ENCODE assay signal across 14 cellular contexts in the genomic region with DNA sequence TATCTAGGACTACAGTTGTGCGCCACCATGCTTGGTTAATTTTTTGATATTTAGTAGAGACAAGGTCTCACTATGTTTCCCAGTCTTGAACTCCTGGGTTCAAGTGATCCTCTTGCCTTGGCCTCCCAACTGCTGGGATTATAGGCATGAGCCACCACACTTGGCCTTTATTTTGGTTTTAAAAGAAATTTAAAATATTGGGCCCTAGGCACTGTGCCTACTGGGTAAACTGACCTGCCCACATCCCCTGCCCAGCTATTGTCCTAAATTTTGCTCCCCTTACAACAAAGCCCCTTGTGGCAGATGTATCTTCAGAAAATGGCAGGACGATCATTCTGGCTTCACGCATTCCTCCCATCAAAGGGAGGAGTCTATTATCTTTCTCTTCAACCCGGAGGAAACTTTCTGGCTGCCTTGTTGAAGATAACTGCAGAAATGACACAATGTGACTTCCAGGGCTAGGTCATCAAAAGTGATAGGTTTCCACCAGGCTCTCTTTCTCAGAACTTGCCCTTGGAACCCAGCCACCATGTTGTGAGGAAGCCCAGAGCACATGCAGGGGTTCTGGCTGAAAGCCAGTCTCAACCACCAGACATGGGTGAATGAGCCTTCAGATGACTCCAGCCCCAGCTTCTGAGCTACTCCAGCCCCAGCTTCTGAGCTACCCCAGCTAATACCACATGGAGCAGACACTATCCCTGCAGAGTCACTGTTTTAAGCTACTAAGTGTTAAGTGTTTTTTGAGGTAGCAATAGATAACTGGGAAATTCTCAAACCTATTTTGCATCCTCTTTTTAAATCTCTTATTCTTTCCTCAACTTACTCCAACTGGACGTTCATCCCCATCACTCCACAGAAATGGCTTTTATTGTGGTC. TPM values are rescaled to one million over a fixed set of nuclear protein-coding genes. Genes with fewer than 3 reads are reported as not detected.
DNase-seq lines count a peak whose midpoint lies in the region; ATAC-seq and TF ChIP-seq lines count a peak whose summit lies in the region.
"Had no signal": no experiment of that assay in that cellular context is flagged by ENCODE, and none has a peak within 500 bp of the region (broad histone marks: within the 10 kb centered on the region; RNA-seq: fewer than 3 reads in every experiment).

No MANE protein-coding gene starts in this region.

- H3K9me2 ChIP-seq in SK-N-SH (no peaks in the 10 kb centered on the region), GM23338 (ENCODE audit: insufficient read depth) (no peaks in the 10 kb centered on the region)

- H3K9me3 ChIP-seq in HEK293 (ENCODE audit: control insufficient read depth, insufficient read depth, low read depth, low read length), result no peaks in the 10 kb centered on the region
- no peaks in the 10 kb centered on the region for H3K9me3 ChIP-seq in SK-N-SH
- no peaks in the 10 kb centered on the region for H3K9me3 ChIP-seq in neural progenitor cell (ENCODE audit: low read depth)

- TF ChIP-seq RAD21 in SK-N-SH (IDR thresholded peaks at IDR 0.05; ENCODE audit: low read length), result no peak

- DNase-seq in A172 (ENCODE audit: low spot score), result peak; percentile 51
- no peak for DNase-seq in SK-N-SH
- peak; percentile 48 for DNase-seq in fibroblast of gingiva (ENCODE audit: low read depth)
- DNase-seq in neural progenitor cell (ENCODE audit: low spot score), result no peak
- no peak for DNase-seq in GM23338 (ENCODE audit: low spot score)
- DNase-seq: activated CD8-positive, alpha-beta T cell treated with anti-CD3 and anti-CD28 coated beads for 36 hours; activated naive CD8-positive, alpha-beta T cell treated with anti-CD3 and anti-CD28 coated beads, Interleukin-2, amount 10 ng/mL, durations not matched to agents 7 days and 5 days; KG1; NCI-H526 treated with DMSO at 0.1 percent for 48 hours had no signal

- H3K36me3 ChIP-seq in HEK293 (ENCODE audit: control insufficient read depth in 2 of 2, insufficient read depth in 1 of 2, low read length in 2 of 2), result peaks cover 0 to 11% of the 10 kb centered on the region in 2 experiments; a peak in 2 of 3 replicates
- peaks cover 0 to 10% of the 10 kb centered on the region in 2 experiments for H3K36me3 ChIP-seq in SK-N-SH (replicated peaks in 1 of 2; ENCODE audit: control insufficient read depth in 1 of 2, insufficient read depth in 2 of 2, low read length in 1 of 2)
- H3K36me3 ChIP-seq in neural progenitor cell, result no peaks in the 10 kb centered on the region
- no peaks in the 10 kb centered on the region for H3K36me3 ChIP-seq in GM23338 (ENCODE audit: insufficient read depth)

- no peaks in the 10 kb centered on the region for H3K4me1 ChIP-seq in HEK293 (ENCODE audit: control insufficient read depth, insufficient read depth, low read length)
- H3K4me1 ChIP-seq in SK-N-SH (ENCODE audit: control insufficient read depth in 1 of 2, insufficient read depth in 2 of 2, low read depth in 1 of 2, low read length in 1 of 2), result peaks cover 0 to 24% of the 10 kb centered on the region in 2 experiments; a peak in 3 of 4 replicates
- H3K4me1 ChIP-seq in neural progenitor cell, result peaks cover 3% of the 10 kb centered on the region
- H3K4me1 ChIP-seq in GM23338 (ENCODE audit: insufficient read depth), result no peaks in the 10 kb centered on the region
- H3K4me1 ChIP-seq: parathyroid adenoma had no signal

- H3K27ac Mint-ChIP-seq in neural progenitor cell (no peak overlapping the region), GM23338 (no peak overlapping the region)
- H3K27ac Mint-ChIP-seq: activated CD8-positive, alpha-beta T cell treated with anti-CD3 and anti-CD28 coated beads for 36 hours; activated naive CD8-positive, alpha-beta T cell treated with anti-CD3 and anti-CD28 coated beads, Interleukin-2, amount 10 ng/mL, durations not matched to agents 7 days and 5 days had no signal

- no peaks in the 10 kb centered on the region for H3K9me3 Mint-ChIP-seq in neural progenitor cell
- H3K9me3 Mint-ChIP-seq in GM23338, result no peaks in the 10 kb centered on the region
- H3K9me3 Mint-ChIP-seq: activated CD8-positive, alpha-beta T cell treated with anti-CD3 and anti-CD28 coated beads for 36 hours; activated naive CD8-positive, alpha-beta T cell treated with anti-CD3 and anti-CD28 coated beads, Interleukin-2, amount 10 ng/mL, durations not matched to agents 7 days and 5 days had no signal

- peak in 1 of 2 experiments; percentile 59; a peak in 1 of 4 replicates for TF ChIP-seq EP300 in SK-N-SH (IDR thresholded peaks at IDR 0.05; ENCODE audit: borderline replicate concordance in 1 of 2, low read depth in 1 of 2, low read length in 1 of 2)

- H4K20me1 ChIP-seq in SK-N-SH (ENCODE audit: insufficient read depth), result peaks cover 4% of the 10 kb centered on the region; the same call in 1 of the 2 replicates
- no peaks in the 10 kb centered on the region for H4K20me1 ChIP-seq in neural progenitor cell (ENCODE audit: low read depth)
- H4K20me1 ChIP-seq in GM23338 (replicated peaks; ENCODE audit: insufficient read depth), result no peaks in the 10 kb centered on the region

- TF ChIP-seq CTCF in HEK293 (tag by site-specific recombination; IDR thresholded peaks at IDR 0.05) (no peak), SK-N-SH (IDR thresholded peaks at IDR 0.05) (no peak), neural progenitor cell (IDR thresholded peaks at IDR 0.05) (no peak), GM23338 (conservative IDR thresholded peaks at IDR 0.05; ENCODE audit: low read depth in 2 of 2) (no peak)

- H3K4me3 Mint-ChIP-seq in neural progenitor cell (no peak overlapping the region), GM23338 (no peak overlapping the region)
- H3K4me3 Mint-ChIP-seq: activated CD8-positive, alpha-beta T cell treated with anti-CD3 and anti-CD28 coated beads for 36 hours; activated naive CD8-positive, alpha-beta T cell treated with anti-CD3 and anti-CD28 coated beads, Interleukin-2, amount 10 ng/mL, durations not matched to agents 7 days and 5 days had no signal

- peaks cover 5% of the 10 kb centered on the region for H3K36me3 Mint-ChIP-seq in neural progenitor cell
- peaks cover under 1% of the 10 kb centered on the region; the same call in 2 of the 3 replicates for H3K36me3 Mint-ChIP-seq in GM23338 (ENCODE audit: low read depth)

- H3K27me3 ChIP-seq in SK-N-SH (ENCODE audit: insufficient read depth), result no peaks in the 10 kb centered on the region
- no peaks in the 10 kb centered on the region for H3K27me3 ChIP-seq in neural progenitor cell
- no peaks in the 10 kb centered on the region for H3K27me3 ChIP-seq in GM23338 (ENCODE audit: insufficient read depth)

- 60% methylated on average over 5 of the region's 5 CpGs for WGBS in SK-N-SH (ENCODE audit: low lambda C conversion rate)

- no peak overlapping the region for H3K27ac ChIP-seq in HEK293 (ENCODE audit: extremely low read depth, low read depth, low read length)
- H3K27ac ChIP-seq in SK-N-SH (ENCODE audit: low read depth in 2 of 2, low read length in 1 of 2), result peak overlapping the region in 1 of 2 experiments; percentile 94; a peak in 3 of 4 replicates
- no peak overlapping the region for H3K27ac ChIP-seq in neural progenitor cell
- H3K27ac ChIP-seq in GM23338 (ENCODE audit: low read depth), result no peak overlapping the region
- H3K27ac ChIP-seq: C4-2B, parathyroid adenoma had no signal

- no peaks in the 10 kb centered on the region for H3K79me2 ChIP-seq in SK-N-SH (ENCODE audit: insufficient read depth)
- no peaks in the 10 kb centered on the region for H3K79me2 ChIP-seq in neural progenitor cell (ENCODE audit: low read depth)
- no peaks in the 10 kb centered on the region for H3K79me2 ChIP-seq in GM23338 (replicated peaks; ENCODE audit: insufficient read depth)
- H3K79me2 ChIP-seq: parathyroid adenoma had no signal

- ATAC-seq in HG02588 (IDR thresholded peaks at IDR 0.05; ENCODE audit: unreplicated experiment), result no peak
- ATAC-seq in HG03025 (IDR thresholded peaks at IDR 0.05; ENCODE audit: low FRiP score, unreplicated experiment), result no peak
- no peak for ATAC-seq in GM23338
- ATAC-seq: activated CD8-positive, alpha-beta T cell treated with anti-CD3 and anti-CD28 coated beads for 36 hours had no signal

- H3K9ac ChIP-seq in SK-N-SH (peak overlapping the region; percentile 13; the same call in 1 of the 2 replicates), neural progenitor cell (no peak overlapping the region)
- H3K9ac ChIP-seq: parathyroid adenoma had no signal

- H3K27me3 Mint-ChIP-seq in neural progenitor cell (ENCODE audit: insufficient read depth, low read depth), result peaks cover 2% of the 10 kb centered on the region
- no peaks in the 10 kb centered on the region for H3K27me3 Mint-ChIP-seq in GM23338 (ENCODE audit: insufficient read depth, low read depth, poor library complexity)
- H3K27me3 Mint-ChIP-seq: activated CD8-positive, alpha-beta T cell treated with anti-CD3 and anti-CD28 coated beads for 36 hours; activated naive CD8-positive, alpha-beta T cell treated with anti-CD3 and anti-CD28 coated beads, Interleukin-2, amount 10 ng/mL, durations not matched to agents 7 days and 5 days had no signal

- H3K4me1 Mint-ChIP-seq in neural progenitor cell (peaks cover 5% of the 10 kb centered on the region), GM23338 (peaks cover 5% of the 10 kb centered on the region; the same call in 2 of the 3 replicates)

- H3F3A ChIP-seq in SK-N-SH (replicated peaks; ENCODE audit: insufficient read depth) (peaks cover 56% of the 10 kb centered on the region), neural progenitor cell (ENCODE audit: low read depth) (peaks cover 6% of the 10 kb centered on the region), GM23338 (replicated peaks; ENCODE audit: low read depth) (0 out of 2 replicates have a peak, but pooled peaks cover 3% of the 10 kb centered on the region)

- CTCF ChIA-PET in HEK293 (lab: Yijun Ruan, JAX) (interaction anchor here (0.7 to 1.8 kb wide), 4 partner anchors 15 to 319 kb away, joined by 3 to 12 read pairs (median 3); no protein-coding TSS in a partner anchor), SK-N-SH (lab: Yijun Ruan, JAX) (interaction anchor here (0.6 to 2.9 kb wide), 2 partner anchors 15 to 806 kb away, joined by 3 to 11 read pairs; no protein-coding TSS in a partner anchor)

- peak overlapping the region; percentile 25; the same call in 1 of the 2 replicates for H3K4me2 ChIP-seq in SK-N-SH
- H3K4me2 ChIP-seq in neural progenitor cell, result no peak overlapping the region
- H3K4me2 ChIP-seq in GM23338, result no peak overlapping the region

- H2AFZ ChIP-seq in SK-N-SH (ENCODE audit: low read depth) (no peak overlapping the region), neural progenitor cell (replicated peaks) (no peak overlapping the region), GM23338 (no peak overlapping the region)
- H2AFZ ChIP-seq: parathyroid adenoma had no signal

- H3K4me3 ChIP-seq in HEK293 (ENCODE audit: low read depth, low read length) (no peak overlapping the region), SK-N-SH (ENCODE audit: low read depth in 2 of 2, low read length in 1 of 2) (no peak overlapping the region), neural progenitor cell (no peak overlapping the region), GM23338 (no peak overlapping the region)

- POLR2A ChIA-PET in HEK293 (lab: Yijun Ruan, JAX), result no interaction called here
- POLR2A ChIA-PET in SK-N-SH (lab: Yijun Ruan, JAX), result no interaction called here

RNA-seq across cellular contexts. Expression of a gene that starts 4.6 kb away (rescaled TPM):
- total RNA-seq in A172 (2014; rRNA removed; shearing (Covaris generic)), result not detected in 2 replicates
- polyA plus RNA-seq in SK-N-SH (2012; rRNA removed) (1.0 and 1.2 TPM in 2 replicates), GM23338 (2016; fragmentation: Nextera tagmentation; extraction: Ambion mirVana) (not detected in 2 replicates)
- polyA plus RNA-seq in SK-N-SH (2012; cell fraction: cytosol; rRNA removed), result 0.51 and 0.79 TPM in 2 replicates
- polyA plus RNA-seq in SK-N-SH (2012; cell fraction: nucleus; rRNA removed), result 2.2 and 2.4 TPM in 2 replicates
- total RNA-seq in neural progenitor cell (ENCODE audit: low replicate concordance), result 0.22 and 1.2 TPM in 2 replicates
- 0.56 TPM in 1 of 2 replicates, not detected in the other for total RNA-seq in GM23338 (2014; rRNA removed; shearing (Covaris generic))

RNA-seq across cellular contexts. Expression of a gene that starts 18.3 kb away (rescaled TPM):
- 93.5 and 95.1 TPM in 2 replicates for total RNA-seq in A172 (2014; rRNA removed; shearing (Covaris generic))
- polyA plus RNA-seq in SK-N-SH (2012; rRNA removed) (29.8 and 35.5 TPM in 2 replicates), GM23338 (2016; fragmentation: Nextera tagmentation; extraction: Ambion mirVana) (33.7 and 36.2 TPM in 2 replicates)
- 47.9 and 55.7 TPM in 2 replicates for polyA plus RNA-seq in SK-N-SH (2012; cell fraction: cytosol; rRNA removed)
- 6.6 and 12.2 TPM in 2 replicates for polyA plus RNA-seq in SK-N-SH (2012; cell fraction: nucleus; rRNA removed)
- total RNA-seq in neural progenitor cell (ENCODE audit: low replicate concordance), result 42.1 and 68.0 TPM in 2 replicates
- total RNA-seq in GM23338 (2014; rRNA removed; shearing (Covaris generic)), result 42.7 and 49.3 TPM in 2 replicates

RNA-seq across cellular contexts. Expression of a gene that starts 26.2 kb away (rescaled TPM):
- total RNA-seq in A172 (2014; rRNA removed; shearing (Covaris generic)), result not detected in 2 replicates
- polyA plus RNA-seq in SK-N-SH (2012; rRNA removed) (0.77 and 0.88 TPM in 2 replicates), GM23338 (2016; fragmentation: Nextera tagmentation; extraction: Ambion mirVana) (9.1 and 10.6 TPM in 2 replicates)
- 0.68 and 1.3 TPM in 2 replicates for polyA plus RNA-seq in SK-N-SH (2012; cell fraction: cytosol; rRNA removed)
- polyA plus RNA-seq in SK-N-SH (2012; cell fraction: nucleus; rRNA removed), result 0.29 and 0.39 TPM in 2 replicates
- total RNA-seq in neural progenitor cell (ENCODE audit: low replicate concordance), result 1.9 and 3.4 TPM in 2 replicates
- total RNA-seq in GM23338 (2014; rRNA removed; shearing (Covaris generic)), result 4.0 and 5.2 TPM in 2 replicates
- total RNA-seq: activated naive CD8-positive, alpha-beta T cell treated with anti-CD3 and anti-CD28 coated beads, Interleukin-2, amount 10 ng/mL, durations not matched to agents 7 days and 5 days had no signal

RNA-seq across cellular contexts. Expression of a gene that starts 56.9 kb away (rescaled TPM):
- total RNA-seq in A172 (2014; rRNA removed; shearing (Covaris generic)), result 0.02 TPM in 1 of 2 replicates, not detected in the other
- polyA plus RNA-seq in SK-N-SH (2012; rRNA removed) (not detected in 2 replicates), GM23338 (2016; fragmentation: Nextera tagmentation; extraction: Ambion mirVana) (22.2 and 24.3 TPM in 2 replicates)
- not detected in 2 replicates for polyA plus RNA-seq in SK-N-SH (2012; cell fraction: cytosol; rRNA removed)
- polyA plus RNA-seq in SK-N-SH (2012; cell fraction: nucleus; rRNA removed), result not detected in 2 replicates
- 1.2 and 1.8 TPM in 2 replicates for total RNA-seq in neural progenitor cell (ENCODE audit: low replicate concordance)
- 40.9 and 48.3 TPM in 2 replicates for total RNA-seq in GM23338 (2014; rRNA removed; shearing (Covaris generic))

Comparison
In these comparisons a context has a peak if more than half of its experiments do, and no peak if none do; other contexts are left out.
1. DNase-seq: peak in A172 (single experiment) and fibroblast of gingiva (single experiment); none in SK-N-SH (single experiment), neural progenitor cell (single experiment) and GM23338 (single experiment).